31 cellular contexts compared by ENCODE assay signal in the genomic region with DNA sequence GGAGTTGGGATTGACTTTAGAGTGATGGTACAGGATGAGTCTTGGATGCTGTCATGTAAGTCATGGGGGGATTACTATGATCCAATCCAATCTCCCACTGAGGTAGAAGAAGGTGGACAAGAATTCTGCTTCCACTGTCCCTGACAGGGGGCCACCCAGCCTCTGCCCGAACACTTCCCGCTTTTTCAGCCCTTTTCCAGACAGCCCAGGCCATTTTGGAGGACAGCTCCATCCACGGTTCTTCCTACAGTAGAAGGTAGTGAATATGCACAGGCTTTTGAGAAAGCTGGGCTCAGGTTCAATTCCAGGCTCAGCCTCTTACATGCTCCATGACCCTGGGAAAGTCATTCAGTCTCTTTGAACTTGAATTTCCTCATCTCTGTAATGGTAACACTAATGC.
"Had no signal": no experiment of that assay in that cellular context is flagged by ENCODE, and none has a peak within 500 bp of the region (broad histone marks: within the 10 kb centered on the region; RNA-seq: fewer than 3 reads in every experiment).

No MANE protein-coding gene starts in this region.

- H3K4me1 ChIP-seq: left ventricle myocardium inferior, pancreas, prostate gland, uterus had no signal

- H3K27me3 Mint-ChIP-seq: naive thymus-derived CD4-positive, alpha-beta T cell; natural killer cell treated with Interleukin-12 subunit alpha and Interleukin-12 subunit beta and Interleukin-15 and Interleukin-18, amount 100 ng/mL, for 72 hours; stimulated activated naive CD8-positive, alpha-beta T cell treated with anti-CD3 and anti-CD28 coated beads, Interleukin-15, Interleukin-2, amounts not matched to agents 100 ng/mL and 50 ng/mL, for 24 hours; type B pancreatic cell had no signal

- H3K36me3 ChIP-seq: left ventricle myocardium inferior, pancreas, prostate gland, suprapubic skin, thoracic aorta, tibial nerve, uterus had no signal

- H3K4me3 Mint-ChIP-seq: immature natural killer cell; natural killer cell treated with Interleukin-12 subunit alpha and Interleukin-12 subunit beta and Interleukin-15 and Interleukin-18, amount 100 ng/mL, for 72 hours; stimulated activated effector memory CD8-positive, alpha-beta T cell treated with anti-CD3 and anti-CD28 coated beads, Interleukin-12 subunit alpha, Interleukin-12 subunit beta, amount 100 ng/mL, for 72 hours; stimulated activated naive CD8-positive, alpha-beta T cell treated with anti-CD3 and anti-CD28 coated beads, Interleukin-15, Interleukin-2, amounts not matched to agents 100 ng/mL and 50 ng/mL, for 24 hours; type B pancreatic cell had no signal

- H3K36me3 Mint-ChIP-seq: immature natural killer cell; natural killer cell treated with Interleukin-12 subunit alpha and Interleukin-12 subunit beta and Interleukin-15 and Interleukin-18, amount 100 ng/mL, for 72 hours had no signal

- H3K9me3 Mint-ChIP-seq: immature natural killer cell; naive thymus-derived CD4-positive, alpha-beta T cell; natural killer cell treated with Interleukin-12 subunit alpha and Interleukin-12 subunit beta and Interleukin-15 and Interleukin-18, amount 100 ng/mL, for 72 hours; stimulated activated effector memory CD8-positive, alpha-beta T cell treated with anti-CD3 and anti-CD28 coated beads, Interleukin-12 subunit alpha, Interleukin-12 subunit beta, amount 100 ng/mL, for 72 hours; stimulated activated naive CD8-positive, alpha-beta T cell treated with anti-CD3 and anti-CD28 coated beads, Interleukin-15, Interleukin-2, amounts not matched to agents 100 ng/mL and 50 ng/mL, for 24 hours; type B pancreatic cell had no signal

- H3K9me3 ChIP-seq: left ventricle myocardium inferior, mucosa of descending colon, pancreas, prostate gland, suprapubic skin, thoracic aorta, tibial nerve, uterus had no signal

- H3K4me3 ChIP-seq: left ventricle myocardium inferior, lung, mucosa of descending colon, pancreas, prostate gland, skin epidermis, suprapubic skin, thoracic aorta, tibial nerve, uterus had no signal

- DNase-seq: hypothalamus; immature natural killer cell; kidney; left colon; left ventricle myocardium inferior; mesendoderm; midbrain; mucosa of descending colon; naive thymus-derived CD4-positive, alpha-beta T cell; nucleus accumbens; pancreas; posterior cingulate gyrus; retina; right cardiac atrium; stimulated activated CD4-positive, alpha-beta T cell treated with anti-CD3 and anti-CD28 coated beads, Interleukin-12 subunit alpha, Interleukin-12 subunit beta, amount 100 ng/mL, for 4 hours; stimulated activated CD4-positive, alpha-beta T cell treated with anti-CD3 and anti-CD28 coated beads, Interleukin-15, amount 100 ng/mL, for 24 hours; stimulated activated CD4-positive, alpha-beta T cell treated with anti-CD3 and anti-CD28 coated beads, Interleukin-2, amount 100 ng/mL, for 24 hours; stimulated activated CD4-positive, alpha-beta T cell treated with anti-CD3 and anti-CD28 coated beads, Interleukin-4, amount 100 ng/mL, for 1 hour; stimulated activated naive CD4-positive, alpha-beta T cell; uterus had no signal

- H3K27ac ChIP-seq: left ventricle myocardium inferior, pancreas, prostate gland, skin epidermis, suprapubic skin, thoracic aorta, tibial nerve, uterus had no signal

- H3K27me3 ChIP-seq: pancreas, suprapubic skin, tibial nerve, uterus had no signal

- ATAC-seq: left colon; mucosa of descending colon; naive thymus-derived CD4-positive, alpha-beta T cell; natural killer cell treated with Interleukin-12 subunit alpha and Interleukin-12 subunit beta and Interleukin-15 and Interleukin-18, amount 100 ng/mL, for 72 hours; pancreas; right cardiac atrium; sciatic nerve; stimulated activated effector memory CD8-positive, alpha-beta T cell treated with anti-CD3 and anti-CD28 coated beads, Interleukin-12 subunit alpha, Interleukin-12 subunit beta, amount 100 ng/mL, for 72 hours had no signal

- H3K27ac Mint-ChIP-seq: stimulated activated effector memory CD8-positive, alpha-beta T cell treated with anti-CD3 and anti-CD28 coated beads, Interleukin-12 subunit alpha, Interleukin-12 subunit beta, amount 100 ng/mL, for 72 hours; stimulated activated naive CD8-positive, alpha-beta T cell treated with anti-CD3 and anti-CD28 coated beads, Interleukin-15, Interleukin-2, amounts not matched to agents 100 ng/mL and 50 ng/mL, for 24 hours; type B pancreatic cell had no signal
